8 cellular contexts compared by ENCODE assay signal in the genomic region with DNA sequence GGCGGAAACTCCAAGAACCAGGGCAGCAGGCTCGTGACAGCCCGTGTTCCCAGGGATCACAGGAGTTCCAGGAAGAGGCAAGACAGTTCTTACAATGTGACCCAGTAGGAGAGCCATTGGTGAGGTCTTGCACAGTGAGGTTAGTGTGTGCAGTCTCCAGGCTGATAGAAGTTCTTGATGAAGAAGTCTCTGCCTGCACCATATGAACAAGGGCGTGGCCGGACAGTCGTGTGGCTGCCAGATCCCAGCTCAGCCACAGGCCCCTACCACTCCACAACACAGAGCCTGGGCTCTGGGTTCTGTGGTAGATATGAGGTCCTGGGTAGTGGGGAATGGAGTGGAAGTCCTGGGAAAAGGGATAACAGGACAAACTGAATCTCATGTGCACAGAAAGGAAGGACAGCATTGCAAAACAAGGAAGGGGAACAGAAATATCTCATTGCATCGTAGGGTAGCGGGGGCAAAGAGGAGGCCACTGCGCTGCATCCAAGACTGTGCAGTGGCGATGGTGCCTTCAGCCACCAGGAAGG.
DNase-seq lines count a peak whose midpoint lies in the region; ATAC-seq and TF ChIP-seq lines count a peak whose summit lies in the region.

No MANE protein-coding gene starts in this region.

- H3K4me2 ChIP-seq in GM23248 (ENCODE audit: unreplicated experiment): peak overlapping the region; percentile 84
- peak overlapping the region; percentile 88 for H3K4me2 ChIP-seq in OCI-LY3 (ENCODE audit: low read length)
- peak overlapping the region; percentile 87 for H3K4me2 ChIP-seq in skeletal muscle satellite cell (ENCODE audit: low read length)

- H4K20me1 ChIP-seq in GM23248 (ENCODE audit: insufficient read depth) (no peaks in the 10 kb centered on the region), OCI-LY3 (ENCODE audit: insufficient read depth, low read length) (no peaks in the 10 kb centered on the region)

- peak in 1 of 3 donors; percentile 54 for DNase-seq in CD4-positive, CD25-positive, alpha-beta regulatory T cell
- DNase-seq in GM23248 (peak; percentile 70), astrocyte of the hippocampus (ENCODE audit: low read depth, low spot score) (peak; percentile 21), iPS DF 6.9 (ENCODE audit: low read depth, low spot score) (no peak), NCI-H2081 (lab: John Stamatoyannopoulos, UW) (no peak), NCI-H345 (lab: John Stamatoyannopoulos, UW) (no peak)

- in situ Hi-C loops in GM23248 (cut with MboI): loop anchor here (5.0 kb wide), 1 partner anchor 118 kb away; a partner anchor contains a TSS

- peaks cover 0 to 10% (median 0%) of the 10 kb centered on the region in 7 donors for H3K9me3 Mint-ChIP-seq in CD4-positive, CD25-positive, alpha-beta regulatory T cell

- H3K4me1 ChIP-seq in CD4-positive, CD25-positive, alpha-beta regulatory T cell (ENCODE audit: control insufficient read depth, insufficient read depth, low read length, poor library complexity, severe bottlenecking): peaks cover 21% of the 10 kb centered on the region
- peaks cover 6% of the 10 kb centered on the region; the same call in 1 of the 2 replicates for H3K4me1 ChIP-seq in GM23248 (ENCODE audit: insufficient read depth)
- peaks cover 7% of the 10 kb centered on the region for H3K4me1 ChIP-seq in OCI-LY3 (ENCODE audit: low read length)
- peaks cover 3% of the 10 kb centered on the region for H3K4me1 ChIP-seq in iPS DF 6.9 (ENCODE audit: control insufficient read depth, insufficient read depth, low read length)
- H3K4me1 ChIP-seq in skeletal muscle satellite cell (ENCODE audit: control insufficient read depth, insufficient read depth, low read length): peaks cover 17% of the 10 kb centered on the region

- peaks cover 3% of the 10 kb centered on the region for H3K27me3 ChIP-seq in CD4-positive, CD25-positive, alpha-beta regulatory T cell (ENCODE audit: control insufficient read depth, insufficient read depth, low read length)
- H3K27me3 ChIP-seq in GM23248 (replicated peaks; ENCODE audit: insufficient read depth): no peaks in the 10 kb centered on the region
- H3K27me3 ChIP-seq in OCI-LY3 (ENCODE audit: low read depth, low read length): no peaks in the 10 kb centered on the region
- no peaks in the 10 kb centered on the region for H3K27me3 ChIP-seq in iPS DF 6.9 (ENCODE audit: control insufficient read depth, insufficient read depth, low read length)
- no peaks in the 10 kb centered on the region for H3K27me3 ChIP-seq in skeletal muscle satellite cell (ENCODE audit: control insufficient read depth, insufficient read depth, low read length)

- peaks cover 20% of the 10 kb centered on the region for H3F3A ChIP-seq in GM23248 (ENCODE audit: insufficient read depth)

- H2AFZ ChIP-seq in GM23248 (peak overlapping the region; percentile 97), OCI-LY3 (ENCODE audit: low read depth, low read length) (peak overlapping the region; percentile 90)

- peaks cover 4% of the 10 kb centered on the region for H3K36me3 Mint-ChIP-seq in CD4-positive, CD25-positive, alpha-beta regulatory T cell

- H3K27ac Mint-ChIP-seq in CD4-positive, CD25-positive, alpha-beta regulatory T cell: peak overlapping the region; percentile 98 to 100 (median 99)

- no peaks in the 10 kb centered on the region for H3K36me3 ChIP-seq in CD4-positive, CD25-positive, alpha-beta regulatory T cell (ENCODE audit: control insufficient read depth, insufficient read depth, low read length)
- H3K36me3 ChIP-seq in GM23248 (ENCODE audit: low read depth): no peaks in the 10 kb centered on the region
- no peaks in the 10 kb centered on the region for H3K36me3 ChIP-seq in OCI-LY3 (replicated peaks; ENCODE audit: low read depth, low read length)
- H3K36me3 ChIP-seq in iPS DF 6.9 (ENCODE audit: control insufficient read depth, insufficient read depth, low read length): no peaks in the 10 kb centered on the region
- no peaks in the 10 kb centered on the region for H3K36me3 ChIP-seq in skeletal muscle satellite cell (ENCODE audit: insufficient read depth, low read length)

- TF ChIP-seq CTCF in OCI-LY3 (IDR thresholded peaks at IDR 0.05; ENCODE audit: low read depth, low read length): no peak

- H3K9me3 ChIP-seq in CD4-positive, CD25-positive, alpha-beta regulatory T cell (ENCODE audit: control insufficient read depth in 2 of 2, low read length in 2 of 2): no peaks in the 10 kb centered on the region
- H3K9me3 ChIP-seq in GM23248 (ENCODE audit: low read depth) (no peaks in the 10 kb centered on the region), OCI-LY3 (ENCODE audit: insufficient read depth, low read length) (no peaks in the 10 kb centered on the region), iPS DF 6.9 (ENCODE audit: control insufficient read depth, insufficient read depth, low read length) (no peaks in the 10 kb centered on the region), skeletal muscle satellite cell (replicated peaks; ENCODE audit: low read length) (no peaks in the 10 kb centered on the region)

- H3K9ac ChIP-seq in GM23248 (peak overlapping the region; percentile 94), OCI-LY3 (ENCODE audit: low read length) (peak overlapping the region; percentile 90), skeletal muscle satellite cell (ENCODE audit: low read depth, low read length) (peak overlapping the region; percentile 81)

- H3K4me1 Mint-ChIP-seq in CD4-positive, CD25-positive, alpha-beta regulatory T cell: peaks cover 24 to 44% (median 33%) of the 10 kb centered on the region in 4 donors

- ATAC-seq in CD4-positive, CD25-positive, alpha-beta regulatory T cell (ENCODE audit: low read depth in 2 of 2): no peak

- H3K4me3 ChIP-seq in CD4-positive, CD25-positive, alpha-beta regulatory T cell (ENCODE audit: low read depth, low read length): peak overlapping the region; percentile 81
- peak overlapping the region; percentile 82 for H3K4me3 ChIP-seq in GM23248
- peak overlapping the region; percentile 95 for H3K4me3 ChIP-seq in OCI-LY3 (ENCODE audit: low read length)
- H3K4me3 ChIP-seq in iPS DF 6.9 (ENCODE audit: low read length): peak overlapping the region; percentile 64; the same call in 1 of the 2 replicates
- H3K4me3 ChIP-seq in skeletal muscle satellite cell (ENCODE audit: low read length): peak overlapping the region; percentile 80

- peak overlapping the region; percentile 82 for H3K27ac ChIP-seq in CD4-positive, CD25-positive, alpha-beta regulatory T cell (ENCODE audit: insufficient read depth, low read length, poor library complexity, severe bottlenecking)
- H3K27ac ChIP-seq in GM23248 (peak overlapping the region; percentile 94), OCI-LY3 (ENCODE audit: low read length) (peak overlapping the region; percentile 88), iPS DF 6.9 (ENCODE audit: low read length) (no peak overlapping the region)

- WGBS in GM23248 (ENCODE audit: low coverage in 1 of 2, low lambda C conversion rate in 2 of 2, missing lambda C conversion rate in 2 of 2), 2 experiments: 15 to 18% methylated on average over 10 of the region's 10 CpGs
- no CpG with 5 or more reads among the region's 10 CpGs for WGBS in iPS DF 6.9 (ENCODE audit: insufficient coverage, insufficient read length)

- peaks cover 21% of the 10 kb centered on the region for H3K27me3 Mint-ChIP-seq in CD4-positive, CD25-positive, alpha-beta regulatory T cell

- H3K4me3 Mint-ChIP-seq in CD4-positive, CD25-positive, alpha-beta regulatory T cell: peak overlapping the region; percentile 93 to 100 (median 98)

- H3K9me2 ChIP-seq in GM23248 (ENCODE audit: insufficient read depth): no peaks in the 10 kb centered on the region

- H3K79me2 ChIP-seq in GM23248 (ENCODE audit: insufficient read depth) (no peaks in the 10 kb centered on the region), OCI-LY3 (ENCODE audit: low read length) (no peaks in the 10 kb centered on the region)

Comparison
In these comparisons a context has a peak if more than half of its experiments do, and no peak if none do; other contexts are left out.
1. DNase-seq: peak in GM23248 (single experiment) and astrocyte of the hippocampus (single experiment); none in iPS DF 6.9 (single experiment), NCI-H2081 (0 of 2) and NCI-H345 (single experiment).
2. Peak in every context shown above with its lines, with median percentiles within 50 percentile points of each other: H3K4me3 ChIP-seq, H3K4me2 ChIP-seq and H3K9ac ChIP-seq.